In the genomic region with DNA sequence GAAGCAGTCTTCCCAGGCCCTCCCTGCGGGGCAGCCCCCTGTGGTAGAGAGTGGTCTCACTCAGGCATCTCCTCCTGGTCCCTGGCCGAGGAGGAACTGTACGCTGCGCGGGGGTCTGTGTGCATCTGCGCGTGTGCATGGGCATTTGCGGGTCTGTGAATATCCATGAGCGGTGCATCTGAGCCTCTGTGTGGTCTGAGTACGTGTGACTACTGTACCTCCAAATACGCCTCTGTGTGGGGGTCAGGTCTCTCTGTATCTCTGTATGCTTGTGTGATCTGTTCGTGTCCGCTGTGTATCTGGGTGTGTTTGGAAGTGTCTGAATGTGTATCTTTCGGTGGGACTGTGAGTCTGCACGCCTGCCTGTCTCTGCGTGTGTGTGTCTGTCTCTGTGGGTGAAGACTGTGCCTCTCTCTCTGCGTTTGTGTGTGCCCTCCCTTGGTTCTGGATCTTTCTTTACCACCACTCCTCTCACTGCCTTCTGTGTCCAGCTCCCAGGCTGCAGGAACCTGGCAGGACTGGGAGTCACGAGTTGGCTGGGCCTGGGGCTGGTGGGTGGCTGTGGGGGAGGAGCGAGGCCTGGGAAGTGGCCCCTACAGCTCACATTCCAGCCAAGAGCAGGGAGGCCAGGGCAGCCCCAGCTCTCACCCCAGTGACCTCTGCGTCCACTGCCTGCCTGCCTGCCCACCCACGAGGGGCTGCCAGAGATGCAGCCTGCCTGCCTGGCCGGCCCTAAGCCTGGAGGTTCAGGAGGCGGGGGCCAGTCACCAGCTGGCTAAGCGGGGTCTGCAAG, we compare ENCODE assay signal across 16 cellular contexts. TPM values are rescaled to one million over a fixed set of nuclear protein-coding genes. Genes with fewer than 3 reads are reported as not detected.
DNase-seq lines count a peak whose midpoint lies in the region; ATAC-seq lines count a peak whose summit lies in the region.
"Had no signal": no experiment of that assay in that cellular context is flagged by ENCODE, and none has a peak within 500 bp of the region (broad histone marks: within the 10 kb centered on the region; RNA-seq: fewer than 3 reads in every experiment).

No MANE protein-coding gene starts in this region.

- peaks cover 1% of the 10 kb centered on the region for H3K4me1 Mint-ChIP-seq in T-helper 2 cell treated with Interferon-gamma antibody and Interleukin-4, amounts not matched to agents 5 μg/mL and 100 μg/mL, for 36 hours (ENCODE audit: low read depth)
- H3K4me1 Mint-ChIP-seq in immature natural killer cell = peaks cover 6% of the 10 kb centered on the region in 2 donors

- ATAC-seq in GM19397 (IDR thresholded peaks at IDR 0.05; ENCODE audit: unreplicated experiment) = no peak

- H3K27ac Mint-ChIP-seq in T-helper 2 cell treated with Interferon-gamma antibody and Interleukin-4, amounts not matched to agents 5 μg/mL and 100 μg/mL, for 36 hours = no peak overlapping the region
- H3K27ac Mint-ChIP-seq in immature natural killer cell = peak overlapping the region in 1 of 6 donors; percentile 22

- H3K4me3 Mint-ChIP-seq in T-helper 2 cell treated with Interferon-gamma antibody and Interleukin-4, amounts not matched to agents 5 μg/mL and 100 μg/mL, for 36 hours = peak overlapping the region; percentile 39
- peak overlapping the region; percentile 24 to 69 (median 59) for H3K4me3 Mint-ChIP-seq in immature natural killer cell

- H3K9me3 Mint-ChIP-seq in T-helper 2 cell treated with Interferon-gamma antibody and Interleukin-4, amounts not matched to agents 5 μg/mL and 100 μg/mL, for 36 hours = no peaks in the 10 kb centered on the region
- no peaks in the 10 kb centered on the region for H3K9me3 Mint-ChIP-seq in immature natural killer cell

- H3K36me3 Mint-ChIP-seq in T-helper 2 cell treated with Interferon-gamma antibody and Interleukin-4, amounts not matched to agents 5 μg/mL and 100 μg/mL, for 36 hours (ENCODE audit: low read depth) = no peaks in the 10 kb centered on the region
- no peaks in the 10 kb centered on the region for H3K36me3 Mint-ChIP-seq in immature natural killer cell

- DNase-seq in T-helper 2 cell treated with Interferon-gamma antibody and Interleukin-4, amounts not matched to agents 5 μg/mL and 100 μg/mL, for 36 hours (ENCODE audit: low spot score) = no peak
- DNase-seq in T-helper 2 cell = no peak
- DNase-seq in SK-N-DZ (ENCODE audit: low spot score) = peak; percentile 51
- no peak for DNase-seq in immature natural killer cell
- peak; percentile 52 for DNase-seq in retina
- DNase-seq in NCI-H748 treated with DMSO at 0.1 percent for 48 hours (lab: John Stamatoyannopoulos, UW) = no peak
- DNase-seq in NCI-H2171 treated with DMSO at 0.1 percent for 48 hours (lab: John Stamatoyannopoulos, UW) = no peak
- DNase-seq: activated T-cell treated with anti-CD3 and anti-CD28 coated beads, Interleukin-2, amount 50 U/mL, for 48 hours; body of pancreas; effector CD8-positive, alpha-beta T cell; foreskin keratinocyte; Karpas-422; kidney; NCI-H2081; SK-N-SH had no signal

- H3K27me3 Mint-ChIP-seq in T-helper 2 cell treated with Interferon-gamma antibody and Interleukin-4, amounts not matched to agents 5 μg/mL and 100 μg/mL, for 36 hours (ENCODE audit: low read depth) = peaks cover 11% of the 10 kb centered on the region
- peaks cover 0 to 12% (median 5%) of the 10 kb centered on the region in 3 donors for H3K27me3 Mint-ChIP-seq in immature natural killer cell (ENCODE audit: low read depth in 3 of 3)

RNA-seq across cellular contexts. Expression of a gene that starts 1.1 kb away (rescaled TPM):
- 41.3 and 45.9 TPM in 2 replicates for polyA plus RNA-seq in SK-N-DZ (2014; cell fraction: cytosol; rRNA removed)
- polyA plus RNA-seq in SK-N-DZ (2014; cell fraction: nucleus; rRNA removed) = 19.9 and 28.4 TPM in 2 replicates
- under 1 TPM in 2 of 3 donors, not detected in 1; 0.06 to 0.07 TPM for polyA plus RNA-seq in immature natural killer cell

RNA-seq across cellular contexts. Expression of a gene that starts 33.4 kb away (rescaled TPM):
- 19.0 and 27.3 TPM in 2 replicates for polyA plus RNA-seq in SK-N-DZ (2014; cell fraction: cytosol; rRNA removed)
- polyA plus RNA-seq in SK-N-DZ (2014; cell fraction: nucleus; rRNA removed) = 72.4 and 86.5 TPM in 2 replicates
- polyA plus RNA-seq in immature natural killer cell = 1 to 10 TPM in 1 of 3 donors, under 1 TPM in 1, not detected in 1; 0.34 to 1.3 TPM

RNA-seq across cellular contexts. Expression of a gene that starts 46.2 kb away (rescaled TPM):
- polyA plus RNA-seq in SK-N-DZ (2014; cell fraction: cytosol; rRNA removed) = 49.7 and 57.3 TPM in 2 replicates
- 47.3 and 55.5 TPM in 2 replicates for polyA plus RNA-seq in SK-N-DZ (2014; cell fraction: nucleus; rRNA removed)
- polyA plus RNA-seq in immature natural killer cell = 10 to 100 TPM; 32.6 to 64.5 (median 57.4) TPM

Comparison
In these comparisons a context has a peak if more than half of its experiments do, and no peak if none do; other contexts are left out.
1. DNase-seq: peak in SK-N-DZ (single experiment) and retina (single experiment); none in T-helper 2 cell treated with Interferon-gamma antibody and Interleukin-4, amounts not matched to agents 5 μg/mL and 100 μg/mL, for 36 hours (single experiment), T-helper 2 cell (0 of 5), immature natural killer cell (0 of 3), NCI-H748 treated with DMSO at 0.1 percent for 48 hours (single experiment) and NCI-H2171 treated with DMSO at 0.1 percent for 48 hours (single experiment).